Comparison of ENCODE assay signal across 17 cellular contexts in genomic region chr2:99448556-99448955, GRCh38. TPM values are rescaled to one million over a fixed set of nuclear protein-coding genes. Genes with fewer than 3 reads are reported as not detected.
DNase-seq lines count a peak whose midpoint lies in the region; ATAC-seq, FAIRE-seq and TF ChIP-seq lines count a peak whose summit lies in the region.
"Had no signal": no experiment of that assay in that cellular context is flagged by ENCODE, and none has a peak within 500 bp of the region (broad histone marks: within the 10 kb centered on the region; RNA-seq: fewer than 3 reads in every experiment).

No MANE protein-coding gene starts in this region.

- H3K4me1 Mint-ChIP-seq in nephron progenitor cell = peaks cover 14% of the 10 kb centered on the region
- H3K4me1 Mint-ChIP-seq in activated T-helper 17 cell treated with anti-CD3 and anti-CD28 coated beads, Interleukin-2, amount 50 U/mL, for 72 hours = peaks cover 6% of the 10 kb centered on the region
- H3K4me1 Mint-ChIP-seq: activated naive CD4-positive, alpha-beta T cell treated with anti-CD3 and anti-CD28 coated beads, Interleukin-2, amount 10 ng/mL, durations not matched to agents 7 days and 5 days had no signal

- H3K79me2 ChIP-seq in endothelial cell of umbilical vein (ENCODE audit: control insufficient read depth, insufficient read depth, low read length) = peaks cover 62% of the 10 kb centered on the region

- H4K20me1 ChIP-seq in endothelial cell of umbilical vein (replicated peaks; ENCODE audit: control insufficient read depth, extremely low read depth, insufficient read depth, low read length) = no peaks in the 10 kb centered on the region

- peaks cover 78% of the 10 kb centered on the region for H3K36me3 Mint-ChIP-seq in nephron progenitor cell (ENCODE audit: low read depth)
- peaks cover 72% of the 10 kb centered on the region for H3K36me3 Mint-ChIP-seq in activated T-helper 17 cell treated with anti-CD3 and anti-CD28 coated beads, Interleukin-2, amount 50 U/mL, for 72 hours (ENCODE audit: low read depth)

- POLR2A ChIA-PET in endothelial cell of umbilical vein (lab: Charles Lee) = no interaction called here

- no peak overlapping the region for H3K4me3 ChIP-seq in endothelial cell of umbilical vein (replicated peaks in 1 of 3; ENCODE audit: insufficient read depth in 1 of 3, low read depth in 1 of 3, low read length in 3 of 3)
- H3K4me3 ChIP-seq: suprapubic skin had no signal

- intact Hi-C loops in endothelial cell of umbilical vein (cut with micrococcal nuclease) = loop anchor here (2.0 kb wide), 1 partner anchor 26 kb away; no protein-coding TSS in a partner anchor

- H3K27ac ChIP-seq in endothelial cell of umbilical vein (ENCODE audit: insufficient read depth, low read depth, low read length) = peak overlapping the region; percentile 13
- H3K27ac ChIP-seq: suprapubic skin had no signal

- H3K27me3 ChIP-seq in endothelial cell of umbilical vein (ENCODE audit: control insufficient read depth in 2 of 2, insufficient read depth in 2 of 2, low read length in 2 of 2) = no peaks in the 10 kb centered on the region
- H3K27me3 ChIP-seq: suprapubic skin had no signal

- BruUV-seq in endothelial cell of umbilical vein (replicated peaks; lab: Mats Ljungman, UMichigan) = no TSS peak

- no peak for TF ChIP-seq POLR2A in endothelial cell of umbilical vein (IDR thresholded peaks at IDR 0.05; ENCODE audit: low read depth, low read length)

- FAIRE-seq in endothelial cell of umbilical vein (lab: Jason Lieb, UNC) = no peak
- FAIRE-seq: RCC 7860 had no signal

- H3K27me3 Mint-ChIP-seq in nephron progenitor cell (ENCODE audit: low read depth, poor library complexity) = no peaks in the 10 kb centered on the region
- H3K27me3 Mint-ChIP-seq in activated T-helper 17 cell treated with anti-CD3 and anti-CD28 coated beads, Interleukin-2, amount 50 U/mL, for 72 hours = no peaks in the 10 kb centered on the region
- H3K27me3 Mint-ChIP-seq: activated naive CD4-positive, alpha-beta T cell treated with anti-CD3 and anti-CD28 coated beads, Interleukin-2, amount 10 ng/mL, durations not matched to agents 7 days and 5 days had no signal

- H3K4me2 ChIP-seq in endothelial cell of umbilical vein (ENCODE audit: insufficient read depth, low read length) = no peak overlapping the region

- TF ChIP-seq CTCF in endothelial cell of umbilical vein (IDR thresholded peaks at IDR 0.05; ENCODE audit: extremely low read depth in 1 of 2, insufficient read depth in 1 of 2, low read depth in 1 of 2, low read length in 2 of 2) = no peak
- no peak for TF ChIP-seq CTCF in nephron progenitor cell (IDR thresholded peaks at IDR 0.05)
- TF ChIP-seq CTCF in GM20000 (IDR thresholded peaks at IDR 0.05; ENCODE audit: extremely low read depth, missing control alignments) = no peak

- peaks cover 0 to 11% of the 10 kb centered on the region in 2 experiments for H3K36me3 ChIP-seq in endothelial cell of umbilical vein (ENCODE audit: control insufficient read depth in 2 of 2, extremely low read depth in 1 of 2, insufficient read depth in 2 of 2, low read length in 2 of 2)

- no peak overlapping the region for H3K9ac ChIP-seq in endothelial cell of umbilical vein (replicated peaks; ENCODE audit: extremely low read depth, insufficient read depth, low read length)

- H3K4me1 ChIP-seq in endothelial cell of umbilical vein (ENCODE audit: control insufficient read depth, extremely low read depth, insufficient read depth, low read length) = peaks cover 12% of the 10 kb centered on the region
- H3K4me1 ChIP-seq: suprapubic skin had no signal

- no peaks in the 10 kb centered on the region for H3K9me3 ChIP-seq in endothelial cell of umbilical vein (replicated peaks; ENCODE audit: control insufficient read depth, insufficient read depth, low read length)
- H3K9me3 ChIP-seq: suprapubic skin had no signal

- H2AFZ ChIP-seq in endothelial cell of umbilical vein (ENCODE audit: low read depth, low read length) = no peak overlapping the region

- CTCF ChIA-PET in endothelial cell of umbilical vein (lab: Charles Lee) = interaction anchor here (0.9 to 1.5 kb wide), 2 partner anchors 20 to 33 kb away, joined by 3 read pairs; no protein-coding TSS in a partner anchor

- H3K27ac Mint-ChIP-seq in nephron progenitor cell = peak overlapping the region; percentile 1
- no peak overlapping the region for H3K27ac Mint-ChIP-seq in activated T-helper 17 cell treated with anti-CD3 and anti-CD28 coated beads, Interleukin-2, amount 50 U/mL, for 72 hours
- H3K27ac Mint-ChIP-seq: activated naive CD4-positive, alpha-beta T cell treated with anti-CD3 and anti-CD28 coated beads, Interleukin-2, amount 10 ng/mL, durations not matched to agents 7 days and 5 days had no signal

- H3K4me3 Mint-ChIP-seq in nephron progenitor cell = no peak overlapping the region
- no peak overlapping the region for H3K4me3 Mint-ChIP-seq in activated T-helper 17 cell treated with anti-CD3 and anti-CD28 coated beads, Interleukin-2, amount 50 U/mL, for 72 hours
- H3K4me3 Mint-ChIP-seq: activated naive CD4-positive, alpha-beta T cell treated with anti-CD3 and anti-CD28 coated beads, Interleukin-2, amount 10 ng/mL, durations not matched to agents 7 days and 5 days had no signal

- H3K9me3 Mint-ChIP-seq in nephron progenitor cell = no peaks in the 10 kb centered on the region
- H3K9me3 Mint-ChIP-seq in activated T-helper 17 cell treated with anti-CD3 and anti-CD28 coated beads, Interleukin-2, amount 50 U/mL, for 72 hours = no peaks in the 10 kb centered on the region
- H3K9me3 Mint-ChIP-seq: activated naive CD4-positive, alpha-beta T cell treated with anti-CD3 and anti-CD28 coated beads, Interleukin-2, amount 10 ng/mL, durations not matched to agents 7 days and 5 days had no signal

- DNase-seq in EL (peak; percentile 56), NCI-H226 (peak; percentile 75), endothelial cell of umbilical vein (ENCODE audit: low read depth, low spot score) (peak; percentile 81), nephron progenitor cell (no peak), GM20000 (ENCODE audit: low spot score) (no peak), epidermal melanocyte (ENCODE audit: insufficient read length, low spot score) (no peak)
- DNase-seq in activated CD4-positive, alpha-beta T cell treated with anti-CD3 and anti-CD28 coated beads for 4 hours = no peak
- DNase-seq: activated CD4-positive, CD25-positive, alpha-beta regulatory T cell; activated CD8-positive, alpha-beta memory T cell treated with anti-CD3 and anti-CD28 coated beads, Interleukin-2, amount 50 U/mL, for 4 hours; activated naive CD4-positive, alpha-beta T cell treated with anti-CD3 and anti-CD28 coated beads, Interleukin-2, amount 10 ng/mL, durations not matched to agents 7 days and 5 days; NCI-H2029 treated with DMSO at 0.1 percent for 48 hours; NCI-H69; occipital lobe; T-helper 1 cell had no signal

- dilution Hi-C loops in endothelial cell of umbilical vein (cut with MboI; ENCODE audit: extremely low pct_ligation_motif_present, low sequenced_read_pairs) = no loop called here

- ATAC-seq in activated T-helper 17 cell treated with anti-CD3 and anti-CD28 coated beads, Interleukin-2, amount 50 U/mL, for 72 hours (replicated peaks) = no peak

- no peaks in the 10 kb centered on the region for H3K9me1 ChIP-seq in endothelial cell of umbilical vein (replicated peaks; ENCODE audit: control insufficient read depth, extremely low read depth, insufficient read depth, low read length)

TF ChIP-seq in endothelial cell of umbilical vein, 7 proteins besides CTCF, POLR2A, EP300 and RAD21:
- TF ChIP-seq FOS (IDR thresholded peaks at IDR 0.05; ENCODE audit: borderline replicate concordance, insufficient read depth, low read length) (peak; percentile 50), GATA2 (IDR thresholded peaks at IDR 0.05; ENCODE audit: insufficient read depth, insufficient read length, low read depth, low read length) (no peak)

RNA-seq across cellular contexts. Expression of gene REV1, which starts 41.3 kb away (rescaled TPM):
- 40.8 and 50.3 TPM in 2 replicates for total RNA-seq in endothelial cell of umbilical vein
- polyA plus RNA-seq in endothelial cell of umbilical vein = 16.6 and 19.6 TPM in 2 replicates
- 14.6 and 18.8 TPM in 2 replicates for polyA plus RNA-seq in endothelial cell of umbilical vein (2011; cell fraction: cytosol; rRNA removed)
- polyA plus RNA-seq in endothelial cell of umbilical vein (2011; cell fraction: nucleus; rRNA removed) = 138 and 155 TPM in 2 replicates
- 31.2 and 35.7 TPM in 2 replicates for polyA plus RNA-seq in endothelial cell of umbilical vein (2012)
- polyA minus RNA-seq in endothelial cell of umbilical vein = 55.1 and 69.9 TPM in 2 replicates
- polyA minus RNA-seq in endothelial cell of umbilical vein (2011; cell fraction: cytosol; rRNA and poly(A)+ RNA removed) = 15.6 TPM
- 137 and 206 TPM in 2 replicates for polyA minus RNA-seq in endothelial cell of umbilical vein (2011; cell fraction: nucleus; rRNA and poly(A)+ RNA removed)
- 10 to 100 TPM; 33.1 to 40.1 TPM for total RNA-seq in activated T-helper 17 cell treated with anti-CD3 and anti-CD28 coated beads, Interleukin-2, amount 50 U/mL, for 72 hours

Comparison
In these comparisons a context has a peak if more than half of its experiments do, and no peak if none do; other contexts are left out.
1. DNase-seq: peak in EL (single experiment), NCI-H226 (single experiment) and endothelial cell of umbilical vein (single experiment); none in nephron progenitor cell (single experiment), GM20000 (single experiment), activated CD4-positive, alpha-beta T cell treated with anti-CD3 and anti-CD28 coated beads for 4 hours (0 of 2) and epidermal melanocyte (single experiment).